12 cellular contexts compared by ENCODE assay signal in genomic region chr17:78804777-78805176, GRCh38. TPM values are rescaled to one million over a fixed set of nuclear protein-coding genes. Genes with fewer than 3 reads are reported as not detected.
DNase-seq lines count a peak whose midpoint lies in the region; ATAC-seq, FAIRE-seq and TF ChIP-seq lines count a peak whose summit lies in the region.
"Had no signal": no experiment of that assay in that cellular context is flagged by ENCODE, and none has a peak within 500 bp of the region (broad histone marks: within the 10 kb centered on the region; RNA-seq: fewer than 3 reads in every experiment).

No MANE protein-coding gene starts in this region.

- peak in 1 of 2 donors; percentile 60 for ATAC-seq in natural killer cell treated with Interleukin-12 subunit alpha and Interleukin-12 subunit beta and Interleukin-15 and Interleukin-18, amount 100 ng/mL, for 72 hours
- no peak for ATAC-seq in natural killer cell
- ATAC-seq in right lobe of liver = peak in 3 of 4 donors; percentile 12 to 56 (median 41)
- ATAC-seq in upper lobe of left lung (ENCODE audit: low FRiP score in 2 of 2) = no peak
- ATAC-seq in HG03097 (IDR thresholded peaks at IDR 0.05; ENCODE audit: low FRiP score, unreplicated experiment) = no peak

- FAIRE-seq in GM19239 (lab: Jason Lieb, UNC) = no peak

- H3K36me3 ChIP-seq in right lobe of liver = peaks cover 4 to 71% (median 31%) of the 10 kb centered on the region in 4 donors
- peaks cover 8 to 90% (median 63%) of the 10 kb centered on the region in 4 donors for H3K36me3 ChIP-seq in upper lobe of left lung
- H3K36me3 ChIP-seq in tibial artery = peaks cover 68 to 85% (median 79%) of the 10 kb centered on the region in 3 donors

- no peaks in the 10 kb centered on the region for H3K27me3 ChIP-seq in right lobe of liver
- H3K27me3 ChIP-seq in upper lobe of left lung = no peaks in the 10 kb centered on the region
- no peaks in the 10 kb centered on the region for H3K27me3 ChIP-seq in tibial artery

- H3K4me3 ChIP-seq in right lobe of liver (no peak overlapping the region), upper lobe of left lung (no peak overlapping the region), tibial artery (no peak overlapping the region)
- H3K4me3 ChIP-seq: smooth muscle cell had no signal

- peaks cover 27% of the 10 kb centered on the region for H3K36me3 Mint-ChIP-seq in natural killer cell treated with Interleukin-12 subunit alpha and Interleukin-12 subunit beta and Interleukin-15 and Interleukin-18, amount 100 ng/mL, for 72 hours
- peaks cover 18% of the 10 kb centered on the region for H3K36me3 Mint-ChIP-seq in natural killer cell
- H3K36me3 Mint-ChIP-seq in activated naive CD8-positive, alpha-beta T cell = peaks cover 10% of the 10 kb centered on the region

- H3K27ac Mint-ChIP-seq in natural killer cell treated with Interleukin-12 subunit alpha and Interleukin-12 subunit beta and Interleukin-15 and Interleukin-18, amount 100 ng/mL, for 72 hours = peak overlapping the region in 1 of 2 donors; percentile 76
- peak overlapping the region in 1 of 2 donors; percentile 13 for H3K27ac Mint-ChIP-seq in natural killer cell
- peak overlapping the region; percentile 77 for H3K27ac Mint-ChIP-seq in activated naive CD8-positive, alpha-beta T cell

- TF ChIP-seq POLR2A in right lobe of liver (IDR thresholded peaks at IDR 0.05) (no peak), upper lobe of left lung (IDR thresholded peaks at IDR 0.05) (no peak)

- H3K9me3 ChIP-seq in right lobe of liver (no peaks in the 10 kb centered on the region), upper lobe of left lung (no peaks in the 10 kb centered on the region), tibial artery (no peaks in the 10 kb centered on the region)

- H3K4me3 Mint-ChIP-seq in natural killer cell treated with Interleukin-12 subunit alpha and Interleukin-12 subunit beta and Interleukin-15 and Interleukin-18, amount 100 ng/mL, for 72 hours = peak overlapping the region; percentile 58
- H3K4me3 Mint-ChIP-seq in natural killer cell = no peak overlapping the region
- peak overlapping the region; percentile 3 for H3K4me3 Mint-ChIP-seq in activated naive CD8-positive, alpha-beta T cell

- no peaks in the 10 kb centered on the region for H3K27me3 Mint-ChIP-seq in natural killer cell treated with Interleukin-12 subunit alpha and Interleukin-12 subunit beta and Interleukin-15 and Interleukin-18, amount 100 ng/mL, for 72 hours
- H3K27me3 Mint-ChIP-seq in natural killer cell (ENCODE audit: low read depth in 2 of 2) = no peaks in the 10 kb centered on the region
- no peaks in the 10 kb centered on the region for H3K27me3 Mint-ChIP-seq in activated naive CD8-positive, alpha-beta T cell

- H3K9me3 Mint-ChIP-seq in natural killer cell treated with Interleukin-12 subunit alpha and Interleukin-12 subunit beta and Interleukin-15 and Interleukin-18, amount 100 ng/mL, for 72 hours = no peaks in the 10 kb centered on the region
- H3K9me3 Mint-ChIP-seq in natural killer cell = no peaks in the 10 kb centered on the region
- no peaks in the 10 kb centered on the region for H3K9me3 Mint-ChIP-seq in activated naive CD8-positive, alpha-beta T cell (ENCODE audit: low read depth)

- DNase-seq in natural killer cell treated with Interleukin-12 subunit alpha and Interleukin-12 subunit beta and Interleukin-15 and Interleukin-18, amount 100 ng/mL, for 72 hours (ENCODE audit: low spot score) = no peak
- no peak for DNase-seq in natural killer cell
- DNase-seq in right lobe of liver = no peak
- DNase-seq in upper lobe of left lung = no peak
- DNase-seq in tibial artery = no peak
- no peak for DNase-seq in GM19239 (ENCODE audit: insufficient read length, low spot score)
- DNase-seq: kidney, NCI-H146, NCI-H526 treated with DMSO at 0.1 percent for 48 hours had no signal

- H3K4me1 ChIP-seq in right lobe of liver (no peaks in the 10 kb centered on the region), upper lobe of left lung (peaks cover 0 to 19% (median 5%) of the 10 kb centered on the region in 4 donors), tibial artery (no peaks in the 10 kb centered on the region)

- H3K4me1 Mint-ChIP-seq in natural killer cell treated with Interleukin-12 subunit alpha and Interleukin-12 subunit beta and Interleukin-15 and Interleukin-18, amount 100 ng/mL, for 72 hours (ENCODE audit: low read depth in 2 of 2) = peaks cover 18 to 27% of the 10 kb centered on the region in 2 donors
- peaks cover 14 to 27% of the 10 kb centered on the region in 2 donors for H3K4me1 Mint-ChIP-seq in natural killer cell
- H3K4me1 Mint-ChIP-seq in activated naive CD8-positive, alpha-beta T cell (ENCODE audit: low read depth) = peaks cover 43% of the 10 kb centered on the region

- H3K27ac ChIP-seq in right lobe of liver (no peak overlapping the region), upper lobe of left lung (peak overlapping the region in 2 of 4 donors; percentile 52 to 67), tibial artery (no peak overlapping the region)

- WGBS in right lobe of liver (ENCODE audit: insufficient coverage, low coverage, low lambda C conversion rate, missing lambda C conversion rate) = 64% methylated on average over 2 of the region's 11 CpGs
- WGBS in upper lobe of left lung, 2 donors = 76 to 78% methylated on average over 11 of the region's 11 CpGs

- TF ChIP-seq CTCF in natural killer cell (IDR thresholded peaks at IDR 0.05) = no peak
- TF ChIP-seq CTCF in right lobe of liver (IDR thresholded peaks at IDR 0.05) = no peak
- TF ChIP-seq CTCF in upper lobe of left lung (IDR thresholded peaks at IDR 0.05) = no peak
- no peak for TF ChIP-seq CTCF in tibial artery (IDR thresholded peaks at IDR 0.05)

- intact Hi-C loops in natural killer cell (cut with micrococcal nuclease) = no loop called here
- intact Hi-C loops in right lobe of liver (cut with DNase I) = loop anchor here in 1 of 2 donors (10.0 kb wide), 1 partner anchor 310 kb away; no protein-coding TSS in a partner anchor
- intact Hi-C loops in tibial artery (cut with DNase I; ENCODE audit: low total_unique reads) = no loop called here

- TF ChIP-seq EP300 in upper lobe of left lung (IDR thresholded peaks at IDR 0.05) = peak in 3 of 4 donors; percentile 61 to 64 (median 62)

RNA-seq across cellular contexts. Expression of gene CYTH1, which starts 22.7 kb away (rescaled TPM):
- total RNA-seq in natural killer cell treated with Interleukin-12 subunit alpha and Interleukin-12 subunit beta and Interleukin-15 and Interleukin-18, amount 100 ng/mL, for 72 hours = 100 to 1,000 TPM; 111 to 149 TPM
- 100 to 1,000 TPM; 437 to 514 (median 457) TPM for total RNA-seq in natural killer cell
- 10 to 100 TPM; 14.8 to 46.2 (median 28.8) TPM for total RNA-seq in right lobe of liver
- total RNA-seq in upper lobe of left lung = 100 to 1,000 TPM; 113 to 295 (median 121) TPM

RNA-seq across cellular contexts. Expression of gene USP36, which starts 35.8 kb away (rescaled TPM):
- total RNA-seq in natural killer cell treated with Interleukin-12 subunit alpha and Interleukin-12 subunit beta and Interleukin-15 and Interleukin-18, amount 100 ng/mL, for 72 hours = 100 to 1,000 TPM in 1 of 2 donors, 10 to 100 TPM in 1; 75.2 to 154 TPM
- total RNA-seq in natural killer cell (100 to 1,000 TPM; 241 to 304 (median 270) TPM), right lobe of liver (10 to 100 TPM; 12.7 to 27.8 (median 18.7) TPM), upper lobe of left lung (10 to 100 TPM; 31.1 to 76.5 (median 55.4) TPM)

Comparison
In these comparisons a context has a peak if more than half of its experiments do, and no peak if none do; other contexts are left out.
1. ATAC-seq: peak in right lobe of liver (3 of 4); none in natural killer cell (0 of 3), upper lobe of left lung (0 of 2) and HG03097 (single experiment).